ENCODE assay signal across 20 cellular contexts in the genomic region with DNA sequence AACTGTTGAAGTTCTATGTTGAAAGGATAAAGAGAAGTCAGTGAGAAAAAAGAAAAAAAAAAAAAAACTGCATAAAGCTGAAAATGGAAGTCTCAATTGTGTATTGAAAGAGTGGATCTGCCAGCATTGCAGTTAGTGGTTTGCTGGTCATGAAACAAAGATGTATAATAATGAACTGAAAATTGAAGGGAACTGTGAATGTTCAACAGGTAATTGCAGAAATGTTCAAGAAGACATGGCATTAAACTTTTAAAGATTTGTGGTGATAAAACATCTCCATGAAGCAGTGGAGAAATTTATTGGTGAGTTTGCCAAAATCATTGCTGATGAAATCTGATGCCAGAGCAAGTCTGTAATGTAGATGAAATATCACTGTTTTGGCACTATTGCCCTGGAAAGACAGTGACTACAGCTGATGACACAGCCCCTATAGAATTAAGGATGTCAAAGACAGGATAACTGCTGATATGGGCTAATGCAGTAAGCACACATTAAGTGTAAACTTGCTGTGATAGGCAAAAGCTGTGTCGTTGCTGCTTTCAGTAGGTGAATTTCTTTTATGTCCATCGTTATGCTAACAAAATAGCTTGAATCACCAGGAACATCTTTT.
A peak's percentile ranks its signal among the peaks of the same experiment; 100 is the strongest.
DNase-seq lines count a peak whose midpoint lies in the region; ATAC-seq, FAIRE-seq and TF ChIP-seq lines count a peak whose summit lies in the region.
"Had no signal": no experiment of that assay in that cellular context is flagged by ENCODE, and none has a peak within 500 bp of the region (broad histone marks: within the 10 kb centered on the region; RNA-seq: fewer than 3 reads in every experiment).

No MANE protein-coding gene starts in this region.

- peaks cover under 1% of the 10 kb centered on the region for H3K27me3 Mint-ChIP-seq in nephron progenitor cell (ENCODE audit: low read depth, poor library complexity)

- peaks cover 21% of the 10 kb centered on the region for H3K36me3 Mint-ChIP-seq in nephron progenitor cell (ENCODE audit: low read depth)

- TF ChIP-seq RAD21 in K562 (CRISPR knock-in tag; conservative IDR thresholded peaks at IDR 0.05 in 1 of 2, IDR thresholded peaks at IDR 0.05 in 1 of 2), result no peak

- ATAC-seq in K562 (no peak), GM21825 (IDR thresholded peaks at IDR 0.05; ENCODE audit: unreplicated experiment) (no peak)
- ATAC-seq: psoas muscle had no signal

- H3K4me2 ChIP-seq in GM23248 (ENCODE audit: unreplicated experiment), result peak overlapping the region; percentile 15
- H3K4me2 ChIP-seq in Loucy (ENCODE audit: low read depth, low read length, poor library complexity, severe bottlenecking), result peak overlapping the region; percentile 5
- no peak overlapping the region for H3K4me2 ChIP-seq in K562 (ENCODE audit: insufficient read depth, low read length)
- H3K4me2 ChIP-seq: BLaER1, smooth muscle cell had no signal

- 93 to 95% methylated on average over 2 of the region's 2 CpGs for WGBS in GM23248 (ENCODE audit: low coverage in 1 of 2, low lambda C conversion rate in 2 of 2, missing lambda C conversion rate in 2 of 2), 2 experiments
- 15% methylated on average over 2 of the region's 2 CpGs for WGBS in K562 (ENCODE audit: insufficient coverage, low coverage, missing lambda C conversion rate)

- H3K4me1 ChIP-seq in GM23248 (ENCODE audit: insufficient read depth) (peaks cover 20% of the 10 kb centered on the region), Loucy (ENCODE audit: insufficient read depth, low read length, poor library complexity, severe bottlenecking) (peaks cover 18% of the 10 kb centered on the region), K562 (replicated peaks in 1 of 2; ENCODE audit: control insufficient read depth in 2 of 2, insufficient read depth in 2 of 2, low read length in 2 of 2) (no peaks in the 10 kb centered on the region)
- H3K4me1 ChIP-seq: psoas muscle had no signal

- H3K9me3 Mint-ChIP-seq in nephron progenitor cell, result peaks cover 23% of the 10 kb centered on the region
- H3K9me3 Mint-ChIP-seq: H9 had no signal

- FAIRE-seq in K562 (lab: Jason Lieb, UNC), result peak; percentile 23
- FAIRE-seq: endothelial cell of umbilical vein, islet of Langerhans had no signal

- intact Hi-C loops in K562 (cut with micrococcal nuclease), result no loop called here

- in situ Hi-C loops in GM23248 (cut with MboI), result no loop called here
- in situ Hi-C loops in K562 (cut with MboI), result no loop called here

- no peaks in the 10 kb centered on the region for H3K36me3 ChIP-seq in GM23248 (ENCODE audit: low read depth)
- H3K36me3 ChIP-seq in Loucy (ENCODE audit: insufficient read depth, low read length), result no peaks in the 10 kb centered on the region
- H3K36me3 ChIP-seq in K562 (ENCODE audit: control insufficient read depth, insufficient read depth, low read length), result no peaks in the 10 kb centered on the region
- H3K36me3 ChIP-seq: BLaER1 had no signal

- H3K9ac ChIP-seq in GM23248, result peak overlapping the region; percentile 8; the same call in 1 of the 2 replicates
- H3K9ac ChIP-seq in Loucy (ENCODE audit: low read depth, low read length, poor library complexity, severe bottlenecking), result no peak overlapping the region
- H3K9ac ChIP-seq in K562 (ENCODE audit: insufficient read depth in 1 of 2, low read depth in 2 of 2, low read length in 2 of 2), result no peak overlapping the region
- H3K9ac ChIP-seq: BLaER1 had no signal

- TF ChIP-seq POLR2A in K562 (conservative IDR thresholded peaks at IDR 0.05), result no peak

- H4K20me1 ChIP-seq in GM23248 (ENCODE audit: insufficient read depth) (no peaks in the 10 kb centered on the region), Loucy (ENCODE audit: insufficient read depth, low read length, poor library complexity, severe bottlenecking) (no peaks in the 10 kb centered on the region), K562 (replicated peaks; ENCODE audit: control insufficient read depth, insufficient read depth, low read length) (no peaks in the 10 kb centered on the region)
- H4K20me1 ChIP-seq: BLaER1 had no signal

- H3K9me2 ChIP-seq in GM23248 (ENCODE audit: insufficient read depth) (no peaks in the 10 kb centered on the region), Loucy (replicated peaks; ENCODE audit: low read depth, low read length) (no peaks in the 10 kb centered on the region)

- peak overlapping the region; percentile 64 for H3K27ac Mint-ChIP-seq in nephron progenitor cell
- H3K27ac Mint-ChIP-seq: H9 had no signal

- H3K9me1 ChIP-seq in K562 (ENCODE audit: control insufficient read depth, insufficient read depth, low read length), result no peaks in the 10 kb centered on the region

- BruUV-seq in K562 (replicated peaks; lab: Mats Ljungman, UMichigan), result no TSS peak

- H3K9me3 ChIP-seq in GM23248 (ENCODE audit: low read depth), result no peaks in the 10 kb centered on the region
- no peaks in the 10 kb centered on the region for H3K9me3 ChIP-seq in Loucy (ENCODE audit: insufficient read depth, low read depth, low read length)
- H3K9me3 ChIP-seq in K562 (replicated peaks; ENCODE audit: control insufficient read depth, insufficient read depth, low read depth, low read length), result no peaks in the 10 kb centered on the region
- H3K9me3 ChIP-seq: psoas muscle had no signal

- H2AFZ ChIP-seq in GM23248, result no peak overlapping the region
- H2AFZ ChIP-seq in Loucy (ENCODE audit: low read length), result no peak overlapping the region
- no peak overlapping the region for H2AFZ ChIP-seq in K562 (ENCODE audit: low read depth, low read length)

- DNase-seq in GM23248, result peak; percentile 65
- DNase-seq in K562 (ENCODE audit: extremely low read depth in 1 of 4, low spot score in 3 of 4), result no peak
- DNase-seq in nephron progenitor cell, result no peak
- DNase-seq in NCI-H510A treated with DMSO at 0.1 percent for 48 hours (lab: John Stamatoyannopoulos, UW), result no peak
- DNase-seq in NCI-H1694 (lab: John Stamatoyannopoulos, UW), result no peak
- DNase-seq: activated CD4-positive, alpha-beta T cell treated with anti-CD3 and anti-CD28 coated beads for 1 hour; activated naive CD4-positive, alpha-beta T cell; H9; head of caudate nucleus; NCI-H1436 treated with DMSO at 0.1 percent for 48 hours; psoas muscle; SIG-M5; T-helper 9 cell had no signal

- H3K27ac ChIP-seq in GM23248 (peak overlapping the region; percentile 24), K562 (ENCODE audit: extremely low read depth, low read depth, low read length) (no peak overlapping the region)
- H3K27ac ChIP-seq: BLaER1, coronary artery, psoas muscle had no signal

- TF ChIP-seq EP300 in K562 (IDR thresholded peaks at IDR 0.05; ENCODE audit: low read length), result no peak

- H3K4me1 Mint-ChIP-seq in nephron progenitor cell, result peaks cover 37% of the 10 kb centered on the region

- TF ChIP-seq CTCF in Loucy (conservative IDR thresholded peaks at IDR 0.05; ENCODE audit: low read length), result no peak
- TF ChIP-seq CTCF in K562 (IDR thresholded peaks at IDR 0.05 in 2 of 3, conservative IDR thresholded peaks at IDR 0.05 in 1 of 3; ENCODE audit: insufficient read depth in 2 of 3, low read depth in 1 of 3, low read length in 3 of 3), result no peak
- no peak for TF ChIP-seq CTCF in nephron progenitor cell (IDR thresholded peaks at IDR 0.05)

- H3K27me3 ChIP-seq in GM23248 (replicated peaks; ENCODE audit: insufficient read depth), result no peaks in the 10 kb centered on the region
- no peaks in the 10 kb centered on the region for H3K27me3 ChIP-seq in Loucy (ENCODE audit: insufficient read depth, low read length, poor library complexity, severe bottlenecking)
- no peaks in the 10 kb centered on the region for H3K27me3 ChIP-seq in K562 (ENCODE audit: control insufficient read depth in 2 of 2, insufficient read depth in 2 of 2, low read length in 2 of 2)
- H3K27me3 ChIP-seq: BLaER1 had no signal

- H3F3A ChIP-seq in GM23248 (ENCODE audit: insufficient read depth) (peaks cover 18% of the 10 kb centered on the region), Loucy (ENCODE audit: low read depth) (no peaks in the 10 kb centered on the region)

- CTCF ChIA-PET in K562 (lab: Yijun Ruan, JAX; ENCODE audit: low intra/inter-chr PET ratio), result no interaction called here

- POLR2A ChIA-PET in K562 (lab: Yijun Ruan, JAX), result interaction anchor here (0.7 kb wide), 1 partner anchor 20 kb away, joined by 3 read pairs; no protein-coding TSS in a partner anchor

- H3K79me2 ChIP-seq in GM23248 (ENCODE audit: insufficient read depth), result no peaks in the 10 kb centered on the region
- H3K79me2 ChIP-seq in Loucy (ENCODE audit: insufficient read depth, low read length), result no peaks in the 10 kb centered on the region
- no peaks in the 10 kb centered on the region for H3K79me2 ChIP-seq in K562 (ENCODE audit: control insufficient read depth, insufficient read depth, low read length)

- no peak overlapping the region for H3K4me3 ChIP-seq in GM23248
- H3K4me3 ChIP-seq in Loucy (ENCODE audit: low read length, poor library complexity, severe bottlenecking), result no peak overlapping the region
- H3K4me3 ChIP-seq in K562, result no peak overlapping the region
- H3K4me3 ChIP-seq: BLaER1, coronary artery, psoas muscle, smooth muscle cell had no signal

- H3K4me3 Mint-ChIP-seq in nephron progenitor cell, result no peak overlapping the region
- H3K4me3 Mint-ChIP-seq: H9 had no signal

TF ChIP-seq in K562, 482 proteins besides CTCF, POLR2A, EP300 and RAD21 (continues in another document):
- TF ChIP-seq CREB1 (IDR thresholded peaks at IDR 0.05) (no peak), CREB1 (CRISPR knock-in tag; IDR thresholded peaks at IDR 0.05) (no peak), CTCFL (IDR thresholded peaks at IDR 0.05; ENCODE audit: borderline replicate concordance, insufficient read depth, low read depth, low read length, poor library complexity, severe bottlenecking) (no peak), DPF2 (IDR thresholded peaks at IDR 0.05) (0 out of 2 replicates have a peak, but pooled peaks have one; percentile 6), IFI16 (CRISPR knock-in tag; IDR thresholded peaks at IDR 0.05) (no peak)
